In the genomic region with DNA sequence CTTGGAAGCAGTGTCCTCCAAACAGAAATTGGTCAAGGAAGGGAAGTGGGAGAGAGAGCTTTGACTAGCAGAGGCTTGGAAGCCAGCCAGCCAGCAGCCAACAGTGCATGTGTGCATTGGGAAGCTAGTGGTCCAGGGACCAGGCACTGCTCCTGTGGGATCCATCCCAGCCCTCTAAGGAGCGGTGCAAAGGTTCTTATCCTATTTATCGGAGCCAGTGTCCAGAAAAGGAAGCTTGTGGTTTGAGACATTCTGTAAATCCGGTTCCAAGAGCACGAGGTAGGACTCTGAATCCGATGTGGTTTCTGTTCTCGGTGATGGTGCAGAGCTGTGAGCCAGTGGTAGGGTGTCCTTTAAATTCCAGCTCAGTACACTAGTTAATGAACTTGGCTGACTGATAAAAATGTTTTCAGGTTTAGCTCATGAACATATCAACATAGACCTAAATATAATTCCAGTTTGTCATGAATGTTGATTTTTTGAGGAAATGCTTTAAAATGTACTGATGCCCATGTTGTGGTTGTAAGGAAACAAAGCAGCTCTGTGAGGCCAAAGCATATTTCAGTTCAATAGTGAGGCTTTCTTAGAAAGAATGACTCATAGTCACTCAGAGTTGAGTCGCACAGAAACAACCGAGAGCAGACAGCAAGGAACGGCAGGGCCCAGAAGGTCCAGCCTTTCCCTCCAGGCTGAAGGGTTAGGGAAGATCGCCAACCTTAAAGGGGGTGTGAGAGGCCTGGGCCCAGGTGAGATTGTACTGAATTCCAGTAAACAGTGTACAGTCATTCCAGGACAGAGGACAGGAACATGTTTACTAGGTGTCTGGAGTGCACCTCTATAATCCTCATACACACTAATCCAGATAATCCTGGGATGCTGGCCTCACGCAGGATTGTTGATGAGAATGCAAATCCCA, we compare ENCODE assay signal across 8 cellular contexts. TPM values are rescaled to one million over a fixed set of nuclear protein-coding genes. Genes with fewer than 3 reads are reported as not detected.
DNase-seq lines count a peak whose midpoint lies in the region; ATAC-seq and TF ChIP-seq lines count a peak whose summit lies in the region.

No MANE protein-coding gene starts in this region.

- TF ChIP-seq CTCF in HEK293 (tag by site-specific recombination; IDR thresholded peaks at IDR 0.05) (no peak), epithelial cell of esophagus (IDR thresholded peaks at IDR 0.05; ENCODE audit: insufficient read depth, low read depth, low read length, missing control alignments) (no peak)

- H3K36me3 ChIP-seq in HEK293 (ENCODE audit: control insufficient read depth in 2 of 2, insufficient read depth in 1 of 2, low read length in 2 of 2) = peaks cover 43 to 51% of the 10 kb centered on the region in 2 experiments
- H3K36me3 ChIP-seq in naive thymus-derived CD4-positive, alpha-beta T cell (ENCODE audit: control insufficient read depth in 2 of 3, insufficient read depth in 3 of 3, low read length in 3 of 3) = peaks cover 0 to 31% (median 14%) of the 10 kb centered on the region in 3 experiments

- peak overlapping the region; percentile 59 for H3K4me3 Mint-ChIP-seq in T-helper 2 cell treated with Interferon-gamma antibody and Interleukin-4, amounts not matched to agents 5 μg/mL and 100 μg/mL, for 36 hours
- peak overlapping the region in 2 of 10 donors; percentile 26 to 68 for H3K4me3 Mint-ChIP-seq in naive thymus-derived CD4-positive, alpha-beta T cell

- H3K27me3 ChIP-seq in naive thymus-derived CD4-positive, alpha-beta T cell (ENCODE audit: control insufficient read depth in 2 of 2, insufficient read depth in 2 of 2, low read length in 2 of 2) = no peaks in the 10 kb centered on the region

- POLR2A ChIA-PET in HEK293 (lab: Yijun Ruan, JAX) = interaction anchor here (0.8 to 1.4 kb wide), 3 partner anchors 9 to 84 kb away, joined by 3 to 4 read pairs (median 4); no protein-coding TSS in a partner anchor
- POLR2A ChIA-PET in naive thymus-derived CD4-positive, alpha-beta T cell (lab: Charles Lee) = interaction anchor here (0.8 to 2.3 kb wide), 5 partner anchors 9 to 38 kb away, joined by 3 to 7 read pairs (median 5); no protein-coding TSS in a partner anchor

- peaks cover 14% of the 10 kb centered on the region for H3K4me1 ChIP-seq in HEK293 (ENCODE audit: control insufficient read depth, insufficient read depth, low read length)
- H3K4me1 ChIP-seq in naive thymus-derived CD4-positive, alpha-beta T cell (ENCODE audit: control insufficient read depth in 2 of 2, insufficient read depth in 2 of 2, low read length in 2 of 2) = peaks cover 0 to 5% of the 10 kb centered on the region in 2 donors

- no peaks in the 10 kb centered on the region for H3K9me3 Mint-ChIP-seq in T-helper 2 cell treated with Interferon-gamma antibody and Interleukin-4, amounts not matched to agents 5 μg/mL and 100 μg/mL, for 36 hours
- H3K9me3 Mint-ChIP-seq in naive thymus-derived CD4-positive, alpha-beta T cell = peaks cover 0 to 5% (median 0%) of the 10 kb centered on the region in 11 donors

- DNase-seq in Daoy (ENCODE audit: low read depth) (peak; percentile 82), epithelial cell of esophagus (ENCODE audit: low read depth) (peak; percentile 82), NCI-H748 (lab: John Stamatoyannopoulos, UW; ENCODE audit: unreplicated experiment) (no peak)
- DNase-seq in T-helper 2 cell treated with Interferon-gamma antibody and Interleukin-4, amounts not matched to agents 5 μg/mL and 100 μg/mL, for 36 hours (ENCODE audit: low spot score) = peak; percentile 33
- no peak for DNase-seq in naive thymus-derived CD4-positive, alpha-beta T cell

- H3K27ac Mint-ChIP-seq in T-helper 2 cell treated with Interferon-gamma antibody and Interleukin-4, amounts not matched to agents 5 μg/mL and 100 μg/mL, for 36 hours = peak overlapping the region; percentile 58
- peak overlapping the region; percentile 65 to 90 (median 82) for H3K27ac Mint-ChIP-seq in naive thymus-derived CD4-positive, alpha-beta T cell

- peaks cover 38% of the 10 kb centered on the region for H3K36me3 Mint-ChIP-seq in T-helper 2 cell treated with Interferon-gamma antibody and Interleukin-4, amounts not matched to agents 5 μg/mL and 100 μg/mL, for 36 hours (ENCODE audit: low read depth)
- H3K36me3 Mint-ChIP-seq in naive thymus-derived CD4-positive, alpha-beta T cell = peaks cover 0 to 37% (median 25%) of the 10 kb centered on the region in 5 donors

- peak; percentile 34 for ATAC-seq in naive thymus-derived CD4-positive, alpha-beta T cell
- ATAC-seq in HG02970 (IDR thresholded peaks at IDR 0.05; ENCODE audit: low FRiP score, unreplicated experiment) (no peak), GM18870 (IDR thresholded peaks at IDR 0.05; ENCODE audit: unreplicated experiment) (no peak)

- CTCF ChIA-PET in HEK293 (lab: Yijun Ruan, JAX) = interaction anchor here (0.6 to 5.3 kb wide), 10 partner anchors 8 to 455 kb away, joined by 3 to 50 read pairs (median 4); no protein-coding TSS in a partner anchor
- CTCF ChIA-PET in naive thymus-derived CD4-positive, alpha-beta T cell (lab: Charles Lee) = interaction anchor here (1.1 kb wide), 1 partner anchor 112 kb away, joined by 3 read pairs; no protein-coding TSS in a partner anchor

- H3K4me3 ChIP-seq in HEK293 (ENCODE audit: low read depth, low read length) (no peak overlapping the region), epithelial cell of esophagus (ENCODE audit: low read length) (no peak overlapping the region)
- no peak overlapping the region for H3K4me3 ChIP-seq in naive thymus-derived CD4-positive, alpha-beta T cell (ENCODE audit: low read length)

- H3K9me3 ChIP-seq in HEK293 (ENCODE audit: control insufficient read depth, insufficient read depth, low read depth, low read length) = no peaks in the 10 kb centered on the region
- H3K9me3 ChIP-seq in naive thymus-derived CD4-positive, alpha-beta T cell (ENCODE audit: control insufficient read depth in 2 of 3, low read length in 3 of 3) = no peaks in the 10 kb centered on the region

- peaks cover 13% of the 10 kb centered on the region for H3K4me1 Mint-ChIP-seq in T-helper 2 cell treated with Interferon-gamma antibody and Interleukin-4, amounts not matched to agents 5 μg/mL and 100 μg/mL, for 36 hours (ENCODE audit: low read depth)
- H3K4me1 Mint-ChIP-seq in naive thymus-derived CD4-positive, alpha-beta T cell = peaks cover 15 to 32% (median 20%) of the 10 kb centered on the region in 7 donors

- H3K27me3 Mint-ChIP-seq in T-helper 2 cell treated with Interferon-gamma antibody and Interleukin-4, amounts not matched to agents 5 μg/mL and 100 μg/mL, for 36 hours (ENCODE audit: low read depth) = no peaks in the 10 kb centered on the region
- no peaks in the 10 kb centered on the region for H3K27me3 Mint-ChIP-seq in naive thymus-derived CD4-positive, alpha-beta T cell

- intact Hi-C loops in naive thymus-derived CD4-positive, alpha-beta T cell (cut with micrococcal nuclease) = no loop called here

- H3K27ac ChIP-seq in HEK293 (ENCODE audit: extremely low read depth, low read depth, low read length) = peak overlapping the region; percentile 69
- H3K27ac ChIP-seq in naive thymus-derived CD4-positive, alpha-beta T cell (ENCODE audit: low read depth, low read length) = no peak overlapping the region

TF ChIP-seq in HEK293, 187 proteins besides CTCF, POLR2A, EP300 and RAD21 (continues in another document):
- TF ChIP-seq OSR2 (tag by site-specific recombination; IDR thresholded peaks at IDR 0.05) (peak; percentile 43), ZNF2 (tag by site-specific recombination; IDR thresholded peaks at IDR 0.05) (peak; percentile 82), ZEB2 (tag by site-specific recombination; IDR thresholded peaks at IDR 0.05) (peak; percentile 74), ZBTB7A (tag by site-specific recombination; IDR thresholded peaks at IDR 0.05; ENCODE audit: low read depth) (no peak), GLIS1 (tag by site-specific recombination; IDR thresholded peaks at IDR 0.05) (no peak), ZNF114 (tag by site-specific recombination; IDR thresholded peaks at IDR 0.05) (no peak), ZNF366 (tag by site-specific recombination; conservative IDR thresholded peaks at IDR 0.05) (peak; percentile 43), ZFHX2 (tag by site-specific recombination; conservative IDR thresholded peaks at IDR 0.05) (no peak), ZNF354C (tag by site-specific recombination; IDR thresholded peaks at IDR 0.05; ENCODE audit: borderline replicate concordance, low read depth) (no peak), ZNF394 (tag by site-specific recombination; IDR thresholded peaks at IDR 0.05; ENCODE audit: borderline replicate concordance) (peak; percentile 25; the same call in 1 of the 2 replicates), ZFP69B (tag by site-specific recombination; IDR thresholded peaks at IDR 0.05) (peak; percentile 98), EGR2 (tag by site-specific recombination; IDR thresholded peaks at IDR 0.05; ENCODE audit: low read depth) (no peak), ZNF623 (tag by site-specific recombination; IDR thresholded peaks at IDR 0.05) (no peak)
- TF ChIP-seq, protein P1, sequence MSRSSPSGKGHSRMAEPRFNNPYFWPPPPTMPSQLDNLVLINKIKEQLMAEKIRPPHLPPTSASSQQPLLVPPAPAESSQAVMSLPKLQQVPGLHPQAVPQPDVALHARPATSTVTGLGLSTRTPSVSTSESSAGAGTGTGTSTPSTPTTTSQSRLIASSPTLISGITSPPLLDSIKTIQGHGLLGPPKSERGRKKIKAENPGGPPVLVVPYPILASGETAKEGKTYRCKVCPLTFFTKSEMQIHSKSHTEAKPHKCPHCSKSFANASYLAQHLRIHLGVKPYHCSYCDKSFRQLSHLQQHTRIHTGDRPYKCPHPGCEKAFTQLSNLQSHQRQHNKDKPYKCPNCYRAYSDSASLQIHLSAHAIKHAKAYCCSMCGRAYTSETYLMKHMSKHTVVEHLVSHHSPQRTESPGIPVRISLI (tag by site-specific recombination; IDR thresholded peaks at IDR 0.05) = peak; percentile 7; the same call in 1 of the 2 replicates
- TF ChIP-seq, protein P2, sequence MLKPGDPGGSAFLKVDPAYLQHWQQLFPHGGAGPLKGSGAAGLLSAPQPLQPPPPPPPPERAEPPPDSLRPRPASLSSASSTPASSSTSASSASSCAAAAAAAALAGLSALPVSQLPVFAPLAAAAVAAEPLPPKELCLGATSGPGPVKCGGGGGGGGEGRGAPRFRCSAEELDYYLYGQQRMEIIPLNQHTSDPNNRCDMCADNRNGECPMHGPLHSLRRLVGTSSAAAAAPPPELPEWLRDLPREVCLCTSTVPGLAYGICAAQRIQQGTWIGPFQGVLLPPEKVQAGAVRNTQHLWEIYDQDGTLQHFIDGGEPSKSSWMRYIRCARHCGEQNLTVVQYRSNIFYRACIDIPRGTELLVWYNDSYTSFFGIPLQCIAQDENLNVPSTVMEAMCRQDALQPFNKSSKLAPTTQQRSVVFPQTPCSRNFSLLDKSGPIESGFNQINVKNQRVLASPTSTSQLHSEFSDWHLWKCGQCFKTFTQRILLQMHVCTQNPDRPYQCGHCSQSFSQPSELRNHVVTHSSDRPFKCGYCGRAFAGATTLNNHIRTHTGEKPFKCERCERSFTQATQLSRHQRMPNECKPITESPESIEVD (tag by site-specific recombination; IDR thresholded peaks at IDR 0.05) = 0 out of 2 replicates have a peak, but pooled peaks have one; percentile 9

RNA-seq across cellular contexts. Expression of a gene that starts 21.5 kb away (rescaled TPM):
- 8.6 and 12.2 TPM in 2 replicates for total RNA-seq in Daoy (2014; rRNA removed; shearing (Covaris generic))
- total RNA-seq in naive thymus-derived CD4-positive, alpha-beta T cell = 10 to 100 TPM; 11.7 to 57.2 (median 38.0) TPM
- polyA plus RNA-seq in naive thymus-derived CD4-positive, alpha-beta T cell = 1 to 10 TPM; 5.3 to 9.0 TPM

Comparison
In these comparisons a context has a peak if more than half of its experiments do, and no peak if none do; other contexts are left out.
1. DNase-seq: peak in Daoy (single experiment), T-helper 2 cell treated with Interferon-gamma antibody and Interleukin-4, amounts not matched to agents 5 μg/mL and 100 μg/mL, for 36 hours (single experiment) and epithelial cell of esophagus (single experiment); none in naive thymus-derived CD4-positive, alpha-beta T cell (0 of 9) and NCI-H748 (single experiment).